Comparison of ENCODE assay signal across 3 cellular contexts in the genomic region with DNA sequence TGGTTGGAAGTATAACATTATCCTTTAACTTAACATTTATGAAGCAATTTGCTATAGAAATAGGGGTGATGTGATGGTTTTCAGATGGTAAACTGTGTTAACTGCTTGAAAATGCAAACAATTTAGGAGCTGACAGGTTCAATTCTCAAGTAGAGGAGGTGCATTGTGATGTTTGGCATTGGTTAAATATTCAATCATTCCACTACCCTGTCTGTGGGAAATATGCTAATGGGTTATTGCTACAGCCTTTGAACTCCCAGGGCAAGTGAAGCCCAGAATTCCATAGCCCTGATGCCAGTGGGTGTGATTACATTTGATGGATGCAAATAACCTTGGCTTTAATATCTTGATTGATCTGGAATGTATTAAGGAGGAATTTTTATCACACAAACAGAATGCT.
TF ChIP-seq lines count a peak whose summit lies in the region.

No MANE protein-coding gene starts in this region.

TF ChIP-seq in SK-N-SH treated with all-trans-retinoic acid at 6 μM for 48 hours, 23 proteins besides CTCF, POLR2A, EP300 and RAD21 (continued from another document):
- TF ChIP-seq CREB5 (CRISPR knock-in tag; IDR thresholded peaks at IDR 0.05; ENCODE audit: low read depth) = no peak
- TF ChIP-seq ISL1 (CRISPR knock-in tag; IDR thresholded peaks at IDR 0.05) = peak; percentile 31; the same call in 1 of the 2 replicates
TF ChIP-seq in SK-N-SH treated with all-trans-retinoic acid at 6 μM for 48 hours: peak in this region for 1.

TF ChIP-seq in SK-N-SH, 30 proteins besides CTCF, POLR2A, EP300 and RAD21 (continued from another document):
- TF ChIP-seq, protein P1, sequence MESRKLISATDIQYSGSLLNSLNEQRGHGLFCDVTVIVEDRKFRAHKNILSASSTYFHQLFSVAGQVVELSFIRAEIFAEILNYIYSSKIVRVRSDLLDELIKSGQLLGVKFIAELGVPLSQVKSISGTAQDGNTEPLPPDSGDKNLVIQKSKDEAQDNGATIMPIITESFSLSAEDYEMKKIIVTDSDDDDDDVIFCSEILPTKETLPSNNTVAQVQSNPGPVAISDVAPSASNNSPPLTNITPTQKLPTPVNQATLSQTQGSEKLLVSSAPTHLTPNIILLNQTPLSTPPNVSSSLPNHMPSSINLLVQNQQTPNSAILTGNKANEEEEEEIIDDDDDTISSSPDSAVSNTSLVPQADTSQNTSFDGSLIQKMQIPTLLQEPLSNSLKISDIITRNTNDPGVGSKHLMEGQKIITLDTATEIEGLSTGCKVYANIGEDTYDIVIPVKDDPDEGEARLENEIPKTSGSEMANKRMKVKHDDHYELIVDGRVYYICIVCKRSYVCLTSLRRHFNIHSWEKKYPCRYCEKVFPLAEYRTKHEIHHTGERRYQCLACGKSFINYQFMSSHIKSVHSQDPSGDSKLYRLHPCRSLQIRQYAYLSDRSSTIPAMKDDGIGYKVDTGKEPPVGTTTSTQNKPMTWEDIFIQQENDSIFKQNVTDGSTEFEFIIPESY (IDR thresholded peaks at IDR 0.05; ENCODE audit: borderline replicate concordance, low read depth) = no peak
- TF ChIP-seq RXRA (IDR thresholded peaks at IDR 0.05; ENCODE audit: borderline replicate concordance, low read depth) (no peak), PBX3 (IDR thresholded peaks at IDR 0.05) (no peak), SIN3A (IDR thresholded peaks at IDR 0.05; ENCODE audit: borderline replicate concordance, low read depth, low read length) (no peak)

TF ChIP-seq in H1, 55 proteins besides CTCF, POLR2A, EP300 and RAD21 (continued from another document):
- TF ChIP-seq, protein P2, sequence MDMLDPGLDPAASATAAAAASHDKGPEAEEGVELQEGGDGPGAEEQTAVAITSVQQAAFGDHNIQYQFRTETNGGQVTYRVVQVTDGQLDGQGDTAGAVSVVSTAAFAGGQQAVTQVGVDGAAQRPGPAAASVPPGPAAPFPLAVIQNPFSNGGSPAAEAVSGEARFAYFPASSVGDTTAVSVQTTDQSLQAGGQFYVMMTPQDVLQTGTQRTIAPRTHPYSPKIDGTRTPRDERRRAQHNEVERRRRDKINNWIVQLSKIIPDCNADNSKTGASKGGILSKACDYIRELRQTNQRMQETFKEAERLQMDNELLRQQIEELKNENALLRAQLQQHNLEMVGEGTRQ (IDR thresholded peaks at IDR 0.05; ENCODE audit: low read length) = no peak
